1 cellular context compared by ENCODE assay signal in genomic region chr12:113208041-113208934, GRCh38.
TF ChIP-seq lines count a peak whose summit lies in the region.

No MANE protein-coding gene starts in this region.

TF ChIP-seq in HepG2, 621 proteins besides CTCF, POLR2A, EP300 and RAD21:
- TF ChIP-seq SOX5 (CRISPR knock-in tag; IDR thresholded peaks at IDR 0.05; ENCODE audit: borderline replicate concordance) (peak; percentile 36; the same call in 1 of the 2 replicates), HNRNPLL (IDR thresholded peaks at IDR 0.05; ENCODE audit: low read depth, low read length, poor library complexity, severe bottlenecking) (no peak), ZNF644 (CRISPR knock-in tag; IDR thresholded peaks at IDR 0.05; ENCODE audit: low read depth) (0 out of 2 replicates have a peak, but pooled peaks have one; percentile 8), ZBTB33 (CRISPR knock-in tag; IDR thresholded peaks at IDR 0.05) (0 out of 2 replicates have a peak, but pooled peaks have one; percentile 8), MTA3 (CRISPR knock-in tag; IDR thresholded peaks at IDR 0.05) (no peak), RXRB (CRISPR knock-in tag; IDR thresholded peaks at IDR 0.05; ENCODE audit: borderline replicate concordance) (0 out of 2 replicates have a peak, but pooled peaks have one; percentile 7), EED (CRISPR knock-in tag; IDR thresholded peaks at IDR 0.05) (0 out of 2 replicates have a peak, but pooled peaks have one; percentile 23), RNF219 (CRISPR knock-in tag; IDR thresholded peaks at IDR 0.05) (no peak)
- TF ChIP-seq, protein P1, sequence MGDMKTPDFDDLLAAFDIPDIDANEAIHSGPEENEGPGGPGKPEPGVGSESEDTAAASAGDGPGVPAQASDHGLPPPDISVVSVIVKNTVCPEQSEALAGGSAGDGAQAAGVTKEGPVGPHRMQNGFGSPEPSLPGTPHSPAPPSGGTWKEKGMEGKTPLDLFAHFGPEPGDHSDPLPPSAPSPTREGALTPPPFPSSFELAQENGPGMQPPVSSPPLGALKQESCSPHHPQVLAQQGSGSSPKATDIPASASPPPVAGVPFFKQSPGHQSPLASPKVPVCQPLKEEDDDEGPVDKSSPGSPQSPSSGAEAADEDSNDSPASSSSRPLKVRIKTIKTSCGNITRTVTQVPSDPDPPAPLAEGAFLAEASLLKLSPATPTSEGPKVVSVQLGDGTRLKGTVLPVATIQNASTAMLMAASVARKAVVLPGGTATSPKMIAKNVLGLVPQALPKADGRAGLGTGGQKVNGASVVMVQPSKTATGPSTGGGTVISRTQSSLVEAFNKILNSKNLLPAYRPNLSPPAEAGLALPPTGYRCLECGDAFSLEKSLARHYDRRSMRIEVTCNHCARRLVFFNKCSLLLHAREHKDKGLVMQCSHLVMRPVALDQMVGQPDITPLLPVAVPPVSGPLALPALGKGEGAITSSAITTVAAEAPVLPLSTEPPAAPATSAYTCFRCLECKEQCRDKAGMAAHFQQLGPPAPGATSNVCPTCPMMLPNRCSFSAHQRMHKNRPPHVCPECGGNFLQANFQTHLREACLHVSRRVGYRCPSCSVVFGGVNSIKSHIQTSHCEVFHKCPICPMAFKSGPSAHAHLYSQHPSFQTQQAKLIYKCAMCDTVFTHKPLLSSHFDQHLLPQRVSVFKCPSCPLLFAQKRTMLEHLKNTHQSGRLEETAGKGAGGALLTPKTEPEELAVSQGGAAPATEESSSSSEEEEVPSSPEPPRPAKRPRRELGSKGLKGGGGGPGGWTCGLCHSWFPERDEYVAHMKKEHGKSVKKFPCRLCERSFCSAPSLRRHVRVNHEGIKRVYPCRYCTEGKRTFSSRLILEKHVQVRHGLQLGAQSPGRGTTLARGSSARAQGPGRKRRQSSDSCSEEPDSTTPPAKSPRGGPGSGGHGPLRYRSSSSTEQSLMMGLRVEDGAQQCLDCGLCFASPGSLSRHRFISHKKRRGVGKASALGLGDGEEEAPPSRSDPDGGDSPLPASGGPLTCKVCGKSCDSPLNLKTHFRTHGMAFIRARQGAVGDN (CRISPR knock-in tag; IDR thresholded peaks at IDR 0.05): 0 out of 2 replicates have a peak, but pooled peaks have one; percentile 8
